In the genomic region with DNA sequence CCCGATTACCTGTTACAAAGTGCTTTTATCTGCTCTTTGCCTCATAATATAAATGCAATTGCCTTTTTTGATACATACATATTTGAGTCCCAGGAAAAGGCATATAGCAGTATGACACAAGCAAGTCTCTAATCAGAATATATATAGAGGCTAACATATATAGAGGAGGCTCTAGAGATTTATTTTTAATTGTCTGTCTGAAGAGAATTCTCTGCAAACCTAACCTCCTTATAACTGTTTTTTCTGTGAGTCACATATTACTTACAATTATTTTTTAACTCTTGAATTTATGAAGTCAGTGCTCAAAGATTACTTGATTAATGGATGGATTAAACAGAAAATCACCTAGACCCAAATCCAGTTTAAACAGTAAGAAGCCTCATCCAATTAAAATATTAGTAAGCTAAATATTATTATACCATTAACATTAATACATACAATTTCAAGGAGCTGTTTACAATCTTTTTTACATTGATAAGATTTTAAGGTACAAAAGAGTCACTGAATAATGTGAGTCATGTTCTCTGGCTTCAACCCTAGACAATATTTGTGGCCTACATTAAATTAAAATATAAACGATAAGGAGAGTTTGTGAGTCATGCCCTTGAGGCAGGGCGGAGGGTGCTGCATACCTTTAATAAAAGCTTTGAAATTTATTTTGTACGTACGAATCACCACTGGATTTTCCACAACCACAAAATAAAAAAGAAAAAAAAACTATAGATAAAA, we compare ENCODE assay signal across 20 cellular contexts. TPM values are rescaled to one million over a fixed set of nuclear protein-coding genes. Genes with fewer than 3 reads are reported as not detected.
DNase-seq lines count a peak whose midpoint lies in the region; ATAC-seq and TF ChIP-seq lines count a peak whose summit lies in the region.
"Had no signal": no experiment of that assay in that cellular context is flagged by ENCODE, and none has a peak within 500 bp of the region (broad histone marks: within the 10 kb centered on the region; RNA-seq: fewer than 3 reads in every experiment).

No MANE protein-coding gene starts in this region.

- DNase-seq in EL, result peak; percentile 79
- peak; percentile 93 for DNase-seq in PC-3
- peak; percentile 61 for DNase-seq in choroid plexus epithelial cell (ENCODE audit: low read depth)
- DNase-seq in omental fat pad (ENCODE audit: low spot score), result no peak
- DNase-seq in NCI-H2029 treated with DMSO at 0.1 percent for 48 hours (lab: John Stamatoyannopoulos, UW), result no peak
- no peak for DNase-seq in NCI-H345 treated with DMSO at 0.1 percent for 48 hours (lab: John Stamatoyannopoulos, UW; ENCODE audit: unreplicated experiment)
- no peak for DNase-seq in spleen
- DNase-seq: activated CD4-positive, alpha-beta T cell treated with anti-CD3 and anti-CD28 coated beads, Interleukin-2, amount 10 ng/mL, durations not matched to agents 24 days and 14 days; activated T-cell treated with anti-CD3 and anti-CD28 coated beads, Interleukin-2, amount 50 U/mL, for 48 hours; aorta; CD4-positive, CD25-positive, alpha-beta regulatory T cell; left ventricle myocardium superior; naive thymus-derived CD8-positive, alpha-beta T cell; NCI-H1048; NCI-H345; T-cell had no signal

- intact Hi-C loops in PC-3 (cut with micrococcal nuclease) (loop anchor here (2.0 kb wide), 1 partner anchor 22 kb away; no protein-coding TSS in a partner anchor), spleen (cut with DNase I; ENCODE audit: low total_unique reads) (no loop called here)

- no peaks in the 10 kb centered on the region for H3K79me2 ChIP-seq in PC-3 (ENCODE audit: low read length)
- H3K79me2 ChIP-seq: hepatocyte had no signal

- POLR2A ChIA-PET in PC-3 (lab: Charles Lee; ENCODE audit: unreplicated experiment), result no interaction called here

- no peak overlapping the region for H2AFZ ChIP-seq in PC-3 (ENCODE audit: low read length)
- H2AFZ ChIP-seq: hepatocyte had no signal

- no TSS peak for BruUV-seq in PC-3 (replicated peaks; lab: Mats Ljungman, UMichigan)

- H3K9me3 ChIP-seq in PC-3 (ENCODE audit: low read length), result no peaks in the 10 kb centered on the region
- H3K9me3 ChIP-seq in spleen, result no peaks in the 10 kb centered on the region

- no peaks in the 10 kb centered on the region for H3K36me3 ChIP-seq in PC-3 (ENCODE audit: low read depth, low read length)
- no peaks in the 10 kb centered on the region for H3K36me3 ChIP-seq in spleen

- H3K4me1 ChIP-seq in PC-3 (ENCODE audit: insufficient read depth, low read length) (peaks cover 19% of the 10 kb centered on the region), spleen (no peaks in the 10 kb centered on the region)

- CTCF ChIA-PET in PC-3 (lab: Charles Lee), result no interaction called here

- no peaks in the 10 kb centered on the region for H4K20me1 ChIP-seq in PC-3 (ENCODE audit: low read length)

- H3K27me3 ChIP-seq in PC-3 (ENCODE audit: low read length) (no peaks in the 10 kb centered on the region), spleen (replicated peaks in 1 of 7) (peaks cover 0 to 8% (median 0%) of the 10 kb centered on the region in 7 donors)
- H3K27me3 ChIP-seq: hepatocyte had no signal

- ATAC-seq in PC-3 (peak; percentile 93), omental fat pad (ENCODE audit: low FRiP score) (peak; percentile 76), HG02884 (IDR thresholded peaks at IDR 0.05; ENCODE audit: unreplicated experiment) (no peak)
- ATAC-seq: left ventricle myocardium superior; naive thymus-derived CD8-positive, alpha-beta T cell; sciatic nerve; T-cell had no signal

- no peak for TF ChIP-seq POLR2A in spleen (IDR thresholded peaks at IDR 0.05)

- no peaks in the 10 kb centered on the region for H3K9me2 ChIP-seq in PC-3 (replicated peaks; ENCODE audit: low read length)

- H3K4me3 ChIP-seq in PC-3 (ENCODE audit: low read length) (peak overlapping the region; percentile 2; the same call in 1 of the 2 replicates), choroid plexus epithelial cell (ENCODE audit: low read depth, low read length) (no peak overlapping the region), spleen (no peak overlapping the region)
- H3K4me3 ChIP-seq: hepatocyte had no signal

- no peak overlapping the region for H3K9ac ChIP-seq in PC-3 (ENCODE audit: low read length)

- no peak for TF ChIP-seq CTCF in PC-3 (conservative IDR thresholded peaks at IDR 0.05; ENCODE audit: low read depth, low read length)
- TF ChIP-seq CTCF in choroid plexus epithelial cell (conservative IDR thresholded peaks at IDR 0.05; ENCODE audit: low read depth, low read length), result no peak
- no peak for TF ChIP-seq CTCF in omental fat pad (IDR thresholded peaks at IDR 0.05)
- no peak for TF ChIP-seq CTCF in spleen (IDR thresholded peaks at IDR 0.05 in 8 of 11, conservative IDR thresholded peaks at IDR 0.05 in 3 of 11)

- peak overlapping the region; percentile 43 for H3K27ac ChIP-seq in PC-3 (ENCODE audit: low read length)
- no peak overlapping the region for H3K27ac ChIP-seq in spleen
- H3K27ac ChIP-seq: hepatocyte had no signal

- H3F3A ChIP-seq in PC-3 (ENCODE audit: low read length, unreplicated experiment), result peaks cover 4% of the 10 kb centered on the region

- H3K4me2 ChIP-seq in PC-3 (ENCODE audit: low read length), result peak overlapping the region; percentile 70
- H3K4me2 ChIP-seq: hepatocyte had no signal

- 85 to 90% (median 88%) methylated on average over 5 of the region's 5 CpGs for WGBS in spleen, 5 donors

RNA-seq across cellular contexts. Expression of gene MMP13, which starts 19.2 kb away (rescaled TPM):
- total RNA-seq in PC-3 (2014; rRNA removed) (2.4 and 2.6 TPM in 2 replicates), omental fat pad (not detected), spleen (not detected)
- not detected for polyA plus RNA-seq in spleen
- total RNA-seq: activated CD4-positive, alpha-beta T cell treated with anti-CD3 and anti-CD28 coated beads, Interleukin-2, amount 10 ng/mL, durations not matched to agents 24 days and 14 days; aorta; CD4-positive, CD25-positive, alpha-beta regulatory T cell; left ventricle myocardium superior; naive thymus-derived CD8-positive, alpha-beta T cell; OCI-LY7; sciatic nerve; T-cell had no signal
- polyA plus RNA-seq: CD4-positive, CD25-positive, alpha-beta regulatory T cell; hepatocyte; naive thymus-derived CD8-positive, alpha-beta T cell had no signal

Comparison
In these comparisons a context has a peak if more than half of its experiments do, and no peak if none do; other contexts are left out.
1. DNase-seq: peak in EL (single experiment), PC-3 (single experiment) and choroid plexus epithelial cell (single experiment); none in omental fat pad (single experiment), NCI-H2029 treated with DMSO at 0.1 percent for 48 hours (single experiment), NCI-H345 treated with DMSO at 0.1 percent for 48 hours (single experiment) and spleen (single experiment).